In genomic region chr1:246930830-246931548, GRCh38 we compare ENCODE assay signal across 1 cellular context.
TF ChIP-seq lines count a peak whose summit lies in the region.

No MANE protein-coding gene starts in this region.

TF ChIP-seq in HepG2, 621 proteins besides CTCF, POLR2A, EP300 and RAD21 (continued from another document and continues in another):
- TF ChIP-seq TFAP4 (IDR thresholded peaks at IDR 0.05; ENCODE audit: borderline replicate concordance, low read depth) (no peak), MXD3 (CRISPR knock-in tag; IDR thresholded peaks at IDR 0.05) (no peak), ZNF775 (CRISPR knock-in tag; IDR thresholded peaks at IDR 0.05; ENCODE audit: borderline replicate concordance) (no peak), ZNF577 (CRISPR knock-in tag; IDR thresholded peaks at IDR 0.05; ENCODE audit: borderline replicate concordance, low read depth) (no peak), ZNF484 (CRISPR knock-in tag; IDR thresholded peaks at IDR 0.05; ENCODE audit: borderline replicate concordance, low read depth) (0 out of 2 replicates have a peak, but pooled peaks have one; percentile 22), ZNF18 (CRISPR knock-in tag; IDR thresholded peaks at IDR 0.05; ENCODE audit: insufficient replicate concordance) (peak; percentile 15), GPBP1L1 (CRISPR knock-in tag; IDR thresholded peaks at IDR 0.05) (no peak), ZNF710 (CRISPR knock-in tag; IDR thresholded peaks at IDR 0.05; ENCODE audit: borderline replicate concordance) (no peak), ADNP (CRISPR knock-in tag; IDR thresholded peaks at IDR 0.05) (no peak), ZNF446 (CRISPR knock-in tag; IDR thresholded peaks at IDR 0.05) (0 out of 2 replicates have a peak, but pooled peaks have one; percentile 9), ZNF329 (CRISPR knock-in tag; IDR thresholded peaks at IDR 0.05; ENCODE audit: low read depth) (0 out of 2 replicates have a peak, but pooled peaks have one; percentile 19), ZNF609 (CRISPR knock-in tag; IDR thresholded peaks at IDR 0.05; ENCODE audit: borderline replicate concordance) (no peak), ZNF75D (CRISPR knock-in tag; IDR thresholded peaks at IDR 0.05; ENCODE audit: borderline replicate concordance) (no peak), TEAD2 (CRISPR knock-in tag; IDR thresholded peaks at IDR 0.05) (no peak), ZBTB46 (CRISPR knock-in tag; IDR thresholded peaks at IDR 0.05; ENCODE audit: borderline replicate concordance) (no peak), CENPT (CRISPR knock-in tag; IDR thresholded peaks at IDR 0.05; ENCODE audit: low read depth) (no peak), TFDP2 (CRISPR knock-in tag; IDR thresholded peaks at IDR 0.05) (no peak; the same call in 1 of the 2 replicates), HNF4A (CRISPR knock-in tag; IDR thresholded peaks at IDR 0.05) (no peak; the same call in 1 of the 2 replicates), ZBTB26 (CRISPR knock-in tag; IDR thresholded peaks at IDR 0.05; ENCODE audit: borderline replicate concordance) (0 out of 2 replicates have a peak, but pooled peaks have one; percentile 33), NFYC (CRISPR knock-in tag; IDR thresholded peaks at IDR 0.05) (no peak), DMTF1 (CRISPR knock-in tag; IDR thresholded peaks at IDR 0.05) (no peak), ZNF580 (CRISPR knock-in tag; IDR thresholded peaks at IDR 0.05; ENCODE audit: borderline replicate concordance, low read depth) (no peak), MEIS1 (CRISPR knock-in tag; IDR thresholded peaks at IDR 0.05; ENCODE audit: borderline replicate concordance) (no peak), KLF6 (CRISPR knock-in tag; IDR thresholded peaks at IDR 0.05) (no peak), ZNF616 (CRISPR knock-in tag; IDR thresholded peaks at IDR 0.05; ENCODE audit: low read depth) (peak; percentile 51; the same call in 1 of the 2 replicates), MATR3 (CRISPR knock-in tag; IDR thresholded peaks at IDR 0.05) (no peak), ZMYM3 (CRISPR knock-in tag; IDR thresholded peaks at IDR 0.05) (no peak), ZBTB38 (CRISPR knock-in tag; IDR thresholded peaks at IDR 0.05) (no peak), ZNF740 (CRISPR knock-in tag; IDR thresholded peaks at IDR 0.05) (no peak), BRD4 (CRISPR knock-in tag; IDR thresholded peaks at IDR 0.05) (no peak), ISX (CRISPR knock-in tag; conservative IDR thresholded peaks at IDR 0.05) (no peak), MAZ (IDR thresholded peaks at IDR 0.05; ENCODE audit: borderline replicate concordance, low read depth, low read length) (no peak), MAZ (CRISPR knock-in tag; IDR thresholded peaks at IDR 0.05; ENCODE audit: low read depth) (no peak), ZNF720 (CRISPR knock-in tag; IDR thresholded peaks at IDR 0.05) (no peak), ZNF326 (CRISPR knock-in tag; IDR thresholded peaks at IDR 0.05; ENCODE audit: borderline replicate concordance) (no peak), STAT5B (CRISPR knock-in tag; IDR thresholded peaks at IDR 0.05) (0 out of 2 replicates have a peak, but pooled peaks have one; percentile 28), IKZF5 (CRISPR knock-in tag; IDR thresholded peaks at IDR 0.05) (no peak), ZNF564 (CRISPR knock-in tag; IDR thresholded peaks at IDR 0.05) (no peak; the same call in 1 of the 2 replicates), ATAD3A (CRISPR knock-in tag; IDR thresholded peaks at IDR 0.05) (no peak), ZNF264 (CRISPR knock-in tag; IDR thresholded peaks at IDR 0.05) (no peak), ATM (IDR thresholded peaks at IDR 0.05; ENCODE audit: borderline replicate concordance) (no peak), HDAC6 (IDR thresholded peaks at IDR 0.05; ENCODE audit: low read depth, low read length) (no peak), ZNF543 (CRISPR knock-in tag; IDR thresholded peaks at IDR 0.05) (no peak; the same call in 1 of the 2 replicates)
